Comparison of ENCODE assay signal across 13 cellular contexts in genomic region chr11:14583252-14584105, GRCh38.
DNase-seq lines count a peak whose midpoint lies in the region; ATAC-seq and TF ChIP-seq lines count a peak whose summit lies in the region.
"Had no signal": no experiment of that assay in that cellular context is flagged by ENCODE, and none has a peak within 500 bp of the region (broad histone marks: within the 10 kb centered on the region; RNA-seq: fewer than 3 reads in every experiment).

No MANE protein-coding gene starts in this region.

- CTCF ChIA-PET in OCI-LY7 (lab: Charles Lee; ENCODE audit: unreplicated experiment) = no interaction called here

- peak overlapping the region; percentile 50 for H4K91ac ChIP-seq in trophoblast cell (ENCODE audit: low read depth, low read length)

- H3K27me3 ChIP-seq in heart left ventricle (no peaks in the 10 kb centered on the region), trophoblast cell (ENCODE audit: insufficient read depth, low read length) (no peaks in the 10 kb centered on the region)
- H3K27me3 ChIP-seq: BLaER1 had no signal

- H3K4ac ChIP-seq in trophoblast cell (ENCODE audit: low read depth, low read length) = no peak overlapping the region

- no peaks in the 10 kb centered on the region for H4K20me1 ChIP-seq in OCI-LY7 (ENCODE audit: insufficient read depth, low read length)
- H4K20me1 ChIP-seq: BLaER1 had no signal

- no peak overlapping the region for H3K27ac Mint-ChIP-seq in HFFc6
- H3K27ac Mint-ChIP-seq: activated T-cell treated with anti-CD3 and anti-CD28 coated beads, Interleukin-2, amount 50 U/mL, for 24 hours; WTC11 had no signal

- peaks cover 12% of the 10 kb centered on the region for H3K27me3 Mint-ChIP-seq in HFFc6 (ENCODE audit: insufficient read depth)
- H3K27me3 Mint-ChIP-seq: activated T-cell treated with anti-CD3 and anti-CD28 coated beads, Interleukin-2, amount 50 U/mL, for 24 hours had no signal

- TF ChIP-seq POLR2A in heart left ventricle (IDR thresholded peaks at IDR 0.05) = no peak

- H3K9me3 ChIP-seq in OCI-LY7 (ENCODE audit: low read length) = peaks cover 4% of the 10 kb centered on the region; the same call in 1 of the 2 replicates
- no peaks in the 10 kb centered on the region for H3K9me3 ChIP-seq in heart left ventricle
- H3K9me3 ChIP-seq in trophoblast cell (ENCODE audit: insufficient read depth, low read depth, low read length) = no peaks in the 10 kb centered on the region
- H3K9me3 ChIP-seq: BLaER1 had no signal

- H3K14ac ChIP-seq in trophoblast cell (ENCODE audit: low read length) = peak overlapping the region; percentile 19

- no peaks in the 10 kb centered on the region for H3K4me1 Mint-ChIP-seq in HFFc6 (ENCODE audit: low read depth)

- BruUV-seq in OCI-LY7 (replicated peaks; lab: Mats Ljungman, UMichigan) = no TSS peak

- 0 out of 2 replicates have a peak overlapping the region, but pooled peaks have one; percentile 10 for H2AFZ ChIP-seq in OCI-LY7 (ENCODE audit: low read length)
- H2AFZ ChIP-seq in trophoblast cell (ENCODE audit: insufficient read depth, low read length, poor library complexity) = no peak overlapping the region

- H3K9ac ChIP-seq in trophoblast cell (ENCODE audit: low read length) = no peak overlapping the region
- H3K9ac ChIP-seq: BLaER1 had no signal

- peaks cover 7% of the 10 kb centered on the region for H3K4me1 ChIP-seq in OCI-LY7 (ENCODE audit: insufficient read depth, low read length, poor library complexity, severe bottlenecking)
- peaks cover 0 to 15% (median 6%) of the 10 kb centered on the region in 12 donors for H3K4me1 ChIP-seq in heart left ventricle
- peaks cover 9 to 20% of the 10 kb centered on the region in 2 experiments for H3K4me1 ChIP-seq in trophoblast cell (ENCODE audit: control insufficient read depth in 1 of 2, insufficient read depth in 2 of 2, low read length in 2 of 2)

- H3K9me3 Mint-ChIP-seq in HFFc6 = no peaks in the 10 kb centered on the region
- H3K9me3 Mint-ChIP-seq: brain, WTC11 had no signal

- intact Hi-C loops in OCI-LY7 (cut with micrococcal nuclease; ENCODE audit: unreplicated experiment) = no loop called here
- intact Hi-C loops in heart left ventricle (cut with DNase I) = loop anchor here in 1 of 10 donors (5.0 kb wide), 1 partner anchor 41 kb away; no protein-coding TSS in a partner anchor

- no peaks in the 10 kb centered on the region for H3K36me3 Mint-ChIP-seq in HFFc6 (ENCODE audit: low read depth)
- H3K36me3 Mint-ChIP-seq: brain, WTC11 had no signal

- POLR2A ChIA-PET in OCI-LY7 (lab: Charles Lee) = interaction anchor here (0.5 to 0.8 kb wide), 2 partner anchors 10 to 17 kb away, joined by 3 to 4 read pairs; no protein-coding TSS in a partner anchor

- H3K23ac ChIP-seq in trophoblast cell (ENCODE audit: low read length) = no peak overlapping the region

- H2BK5ac ChIP-seq in trophoblast cell (ENCODE audit: low read depth, low read length, poor library complexity) = no peak overlapping the region

- no peak overlapping the region for H2AK5ac ChIP-seq in trophoblast cell (ENCODE audit: low read length)

- H3K4me3 ChIP-seq in OCI-LY7 (ENCODE audit: low read depth, low read length, poor library complexity, severe bottlenecking) (no peak overlapping the region), heart left ventricle (no peak overlapping the region), trophoblast cell (ENCODE audit: low read depth, low read length) (no peak overlapping the region)
- H3K4me3 ChIP-seq: BLaER1 had no signal

- peak overlapping the region; percentile 0 for H2BK120ac ChIP-seq in trophoblast cell (ENCODE audit: insufficient read depth, low read length, poor library complexity)

- no peak overlapping the region for H4K12ac ChIP-seq in trophoblast cell (ENCODE audit: low read depth, low read length)

- H2BK12ac ChIP-seq in trophoblast cell (ENCODE audit: low read length) = peak overlapping the region; percentile 16

- H3K79me1 ChIP-seq in trophoblast cell (ENCODE audit: low read length) = peaks cover 9% of the 10 kb centered on the region

- no peaks in the 10 kb centered on the region for H3K9me2 ChIP-seq in OCI-LY7 (ENCODE audit: insufficient read depth, low read length)

- WGBS in heart left ventricle, 4 donors = 57 to 71% (median 70%) methylated on average over 9 of the region's 9 CpGs
- no CpG with 5 or more reads among the region's 9 CpGs for WGBS in trophoblast cell (ENCODE audit: extremely low coverage, insufficient coverage, insufficient read length)

- H3K4me3 Mint-ChIP-seq in HFFc6 = no peak overlapping the region
- H3K4me3 Mint-ChIP-seq: activated T-cell treated with anti-CD3 and anti-CD28 coated beads, Interleukin-2, amount 50 U/mL, for 24 hours; brain; WTC11 had no signal

- no peak overlapping the region for H4K8ac ChIP-seq in trophoblast cell (ENCODE audit: low read depth, low read length)

- ATAC-seq in heart left ventricle = peak; percentile 57 to 89 (median 78)
- ATAC-seq: WTC11 had no signal

- no peak for TF ChIP-seq CTCF in OCI-LY7 (conservative IDR thresholded peaks at IDR 0.05; ENCODE audit: low read length)
- TF ChIP-seq CTCF in heart left ventricle (IDR thresholded peaks at IDR 0.05) = no peak
- TF ChIP-seq CTCF in HFFc6 (IDR thresholded peaks at IDR 0.05) = no peak

- H3K4me2 ChIP-seq in OCI-LY7 (ENCODE audit: low read length) = no peak overlapping the region
- no peak overlapping the region for H3K4me2 ChIP-seq in trophoblast cell (ENCODE audit: low read length)
- H3K4me2 ChIP-seq: BLaER1 had no signal

- no peak overlapping the region for H3K18ac ChIP-seq in trophoblast cell (ENCODE audit: low read length)

- H3K36me3 ChIP-seq in OCI-LY7 (ENCODE audit: insufficient read depth, low read length) (0 out of 2 replicates have a peak, but pooled peaks cover 4% of the 10 kb centered on the region), heart left ventricle (no peaks in the 10 kb centered on the region), trophoblast cell (ENCODE audit: control insufficient read depth in 1 of 2, insufficient read depth in 2 of 2, low read length in 2 of 2) (no peaks in the 10 kb centered on the region)
- H3K36me3 ChIP-seq: BLaER1 had no signal

- DNase-seq in ELF-1 (ENCODE audit: low read depth, low spot score) (peak; percentile 8), OCI-LY7 (ENCODE audit: low spot score) (no peak), heart left ventricle (peak in 3 of 5 donors; percentile 12 to 66 (median 48)), trophoblast cell (no peak), OCI-M2 (lab: John Stamatoyannopoulos, UW; ENCODE audit: unreplicated experiment) (no peak), islet precursor cell (no peak), NCI-H345 (lab: John Stamatoyannopoulos, UW) (no peak), HFFc6 (no peak)
- DNase-seq: activated T-cell treated with anti-CD3 and anti-CD28 coated beads, Interleukin-2, amount 50 U/mL, for 24 hours; stimulated activated CD4-positive, alpha-beta T cell treated with anti-CD3 and anti-CD28 coated beads, Interleukin-15, amount 100 ng/mL, for 24 hours had no signal

- H3K27ac ChIP-seq in OCI-LY7 (ENCODE audit: low read depth, low read length, poor library complexity, severe bottlenecking) = no peak overlapping the region
- peak overlapping the region in 4 of 12 donors; percentile 11 to 63 (median 42) for H3K27ac ChIP-seq in heart left ventricle
- no peak overlapping the region for H3K27ac ChIP-seq in trophoblast cell (ENCODE audit: low read depth, low read length)
- H3K27ac ChIP-seq: BLaER1 had no signal

- no peaks in the 10 kb centered on the region for H3K79me2 ChIP-seq in OCI-LY7 (ENCODE audit: insufficient read depth, low read depth, low read length)
- no peaks in the 10 kb centered on the region for H3K79me2 ChIP-seq in trophoblast cell (ENCODE audit: control insufficient read depth, insufficient read depth, low read length, poor library complexity)

Comparison
In these comparisons a context has a peak if more than half of its experiments do, and no peak if none do; other contexts are left out.
1. DNase-seq: peak in ELF-1 (single experiment) and heart left ventricle (3 of 5); none in OCI-LY7 (single experiment), trophoblast cell (0 of 2), OCI-M2 (single experiment), islet precursor cell (single experiment), NCI-H345 (single experiment) and HFFc6 (single experiment).